ENCODE assay signal across 1 cellular context in genomic region chr17:74851612-74852236, GRCh38.
TF ChIP-seq lines count a peak whose summit lies in the region.

No MANE protein-coding gene starts in this region.

TF ChIP-seq in IMR-90, 13 proteins besides CTCF, POLR2A, EP300 and RAD21 (continued from another document):
- TF ChIP-seq NFE2L2 (IDR thresholded peaks at IDR 0.05; ENCODE audit: low read depth, low read length), result no peak
- no peak for TF ChIP-seq CEBPB (IDR thresholded peaks at IDR 0.05; ENCODE audit: low read depth, low read length)
- TF ChIP-seq FOS (IDR thresholded peaks at IDR 0.05; ENCODE audit: low read depth, low read length), result no peak
